In the genomic region with DNA sequence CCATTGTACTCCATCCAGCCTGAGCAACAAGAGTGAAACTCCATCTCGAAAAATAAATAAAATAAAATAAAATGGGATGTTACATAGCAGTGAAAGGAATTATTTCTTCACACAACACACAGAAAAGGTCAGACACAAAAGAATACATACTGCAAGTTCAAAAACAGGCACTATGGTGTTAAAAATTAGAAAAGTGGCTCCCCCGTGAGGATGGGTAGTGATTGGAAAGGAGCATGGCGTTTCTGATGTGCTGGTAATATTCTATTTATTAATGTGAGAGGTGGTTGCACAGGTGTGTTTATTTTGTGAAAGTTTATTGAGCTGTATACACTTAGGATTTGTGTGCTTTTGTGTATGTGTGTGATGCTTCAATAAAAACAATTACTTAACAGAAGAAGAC, we compare ENCODE assay signal across 32 cellular contexts. TPM values are rescaled to one million over a fixed set of nuclear protein-coding genes. Genes with fewer than 3 reads are reported as not detected.
DNase-seq lines count a peak whose midpoint lies in the region; ATAC-seq, FAIRE-seq and TF ChIP-seq lines count a peak whose summit lies in the region.
"Had no signal": no experiment of that assay in that cellular context is flagged by ENCODE, and none has a peak within 500 bp of the region (broad histone marks: within the 10 kb centered on the region; RNA-seq: fewer than 3 reads in every experiment).

No MANE protein-coding gene starts in this region.

- TF ChIP-seq CTCF in A549 (IDR thresholded peaks at IDR 0.05) (peak; percentile 38; the same call in 2 of the 3 replicates), HCT116 (IDR thresholded peaks at IDR 0.05 in 2 of 3, conservative IDR thresholded peaks at IDR 0.05 in 1 of 3; ENCODE audit: borderline replicate concordance in 1 of 3, insufficient read depth in 1 of 3, low read depth in 2 of 3, low read length in 2 of 3) (peak in 2 of 3 experiments; percentile 26 to 29; a peak in 1 of 6 replicates), VCaP (conservative IDR thresholded peaks at IDR 0.05) (0 out of 2 replicates have a peak, but pooled peaks have one; percentile 12), neutrophil (IDR thresholded peaks at IDR 0.05) (no peak)

- no peaks in the 10 kb centered on the region for H4K20me1 ChIP-seq in HCT116 (ENCODE audit: insufficient read depth)

- no peak for FAIRE-seq in A549 (lab: Jason Lieb, UNC)
- FAIRE-seq: urothelium cell line had no signal

- 27% methylated on average over 3 of the region's 3 CpGs for WGBS in A549 (ENCODE audit: missing lambda C conversion rate)

- no peak for DNase-seq in A549 (ENCODE audit: low read depth in 1 of 2, low spot score in 1 of 2)
- DNase-seq in HCT116 (ENCODE audit: low read depth, low spot score) = no peak
- no peak for DNase-seq in effector CD8-positive, alpha-beta T cell (lab: John Stamatoyannopoulos, UW)
- no peak for DNase-seq in left ventricle myocardium superior
- DNase-seq: ACHN; activated CD4-positive, alpha-beta T cell treated with anti-CD3 and anti-CD28 coated beads for 4 hours; activated CD8-positive, alpha-beta T cell treated with anti-CD3 and anti-CD28 coated beads, Interleukin-2, amount 10 ng/mL, durations not matched to agents 7 days and 5 days; activated naive CD4-positive, alpha-beta T cell treated with anti-CD3 and anti-CD28 coated beads, Interleukin-2, amount 50 U/mL, for 16 hours; amniotic stem cell; BE2C; cerebellar nuclear complex; GDM1; GOT3; hypothalamus; immature natural killer cell; Karpas-422; left colon; NCI-H146; NCI-H226; NCI-H526 treated with DMSO at 0.1 percent for 48 hours; ovary; retina; stimulated activated CD4-positive, alpha-beta T cell treated with anti-CD3 and anti-CD28 coated beads, Interleukin-1b, Interleukin-23, amount 100 ng/mL, for 48 hours; stimulated activated naive CD4-positive, alpha-beta T cell treated with Interleukin-2 at 50 U/mL for 16 hours; T1000; WERI-Rb-1 had no signal

- CTCF ChIA-PET in A549 (lab: Yijun Ruan, JAX) (interaction anchor here (1.2 to 5.7 kb wide), 11 partner anchors 10 to 134 kb away, joined by 3 to 47 read pairs (median 11); partner anchors contain the start of gene RAB10), HCT116 (lab: Charles Lee) (no interaction called here)

- H2AFZ ChIP-seq in HCT116 (ENCODE audit: low read depth, low read length, poor library complexity, severe bottlenecking) = peak overlapping the region; percentile 18

- H3K4me2 ChIP-seq in A549 = peak overlapping the region; percentile 69
- peak overlapping the region; percentile 65 for H3K4me2 ChIP-seq in HCT116 (ENCODE audit: low read length)

- no peaks in the 10 kb centered on the region for H3K27me3 ChIP-seq in HCT116 (ENCODE audit: insufficient read depth, low read length)
- no peaks in the 10 kb centered on the region for H3K27me3 ChIP-seq in neutrophil
- H3K27me3 ChIP-seq: BE2C, ovary, SJSA1 had no signal

- no peak for TF ChIP-seq EP300 in A549 (IDR thresholded peaks at IDR 0.05)

- H3K4me3 ChIP-seq in A549 = no peak overlapping the region
- no peak overlapping the region for H3K4me3 ChIP-seq in HCT116 (replicated peaks in 1 of 2; ENCODE audit: low read depth in 1 of 2, low read length in 2 of 2)
- no peak overlapping the region for H3K4me3 ChIP-seq in neutrophil (ENCODE audit: low read depth in 1 of 2, low read length in 1 of 2)
- H3K4me3 ChIP-seq: ovary, SJSA1 had no signal

- H3K27ac ChIP-seq in A549 (peak overlapping the region; percentile 90 to 93), HCT116 (ENCODE audit: low read depth, low read length) (no peak overlapping the region), VCaP (peak overlapping the region; percentile 62), neutrophil (peak overlapping the region; percentile 90)
- H3K27ac ChIP-seq: ovary, SJSA1, WERI-Rb-1 had no signal

- H3K4me1 ChIP-seq in A549 = peaks cover 67% of the 10 kb centered on the region
- H3K4me1 ChIP-seq in HCT116 (ENCODE audit: control insufficient read depth in 1 of 2, insufficient read depth in 2 of 2, low read length in 2 of 2) = peaks cover 44 to 53% of the 10 kb centered on the region in 2 experiments
- H3K4me1 ChIP-seq in neutrophil (ENCODE audit: control insufficient read depth in 1 of 2, insufficient read depth in 1 of 2, low read depth in 1 of 2, low read length in 1 of 2) = peaks cover 65 to 67% of the 10 kb centered on the region in 2 experiments

- intact Hi-C loops in HCT116 (cut with micrococcal nuclease) = no loop called here
- intact Hi-C loops in left ventricle myocardium superior (cut with micrococcal nuclease) = no loop called here

- peak; percentile 29 to 65; a peak in 3 of 5 replicates for TF ChIP-seq RAD21 in A549 (conservative IDR thresholded peaks at IDR 0.05 in 1 of 2, IDR thresholded peaks at IDR 0.05 in 1 of 2)
- peak; percentile 50 for TF ChIP-seq RAD21 in HCT116 (IDR thresholded peaks at IDR 0.05; ENCODE audit: low read depth)

- TF ChIP-seq POLR2A in A549 (IDR thresholded peaks at IDR 0.05; ENCODE audit: low read length) (no peak), HCT116 (IDR thresholded peaks at IDR 0.05; ENCODE audit: borderline replicate concordance, extremely low read depth, insufficient read depth, insufficient read length) (no peak)

- H3K79me2 ChIP-seq in HCT116 (ENCODE audit: insufficient read depth, low read length) = no peaks in the 10 kb centered on the region

- peaks cover 7% of the 10 kb centered on the region; the same call in 1 of the 3 replicates for H3K9me3 ChIP-seq in A549
- no peaks in the 10 kb centered on the region for H3K9me3 ChIP-seq in HCT116 (ENCODE audit: control insufficient read depth in 1 of 2, insufficient read depth in 1 of 2, low read depth in 1 of 2, low read length in 2 of 2)
- no peaks in the 10 kb centered on the region for H3K9me3 ChIP-seq in neutrophil
- H3K9me3 ChIP-seq: BE2C, ovary, SJSA1 had no signal

- H3K9me2 ChIP-seq in HCT116 (ENCODE audit: insufficient read depth) = no peaks in the 10 kb centered on the region

- H3K9ac ChIP-seq in HCT116 (ENCODE audit: low read length) = no peak overlapping the region

- no TSS peak for BruUV-seq in HCT116 (replicated peaks; lab: Mats Ljungman, UMichigan)

- RAD21 ChIA-PET in HCT116 (lab: Charles Lee; ENCODE audit: low non-redundant PET in 1 of 2, low total read pairs in 2 of 2, uncharacterized antibody in 2 of 2, unreplicated experiment in 2 of 2) = interaction anchor here in 1 of 2 experiments (0.6 kb wide), 1 partner anchor 8 kb away, joined by 4 read pairs; no protein-coding TSS in a partner anchor

- POLR2A ChIA-PET in A549 (lab: Yijun Ruan, JAX) = interaction anchor here (1.0 to 2.6 kb wide), 5 partner anchors 10 to 25 kb away, joined by 3 to 21 read pairs (median 8); partner anchors contain the start of gene RAB10
- POLR2A ChIA-PET in HCT116 (lab: Charles Lee) = no interaction called here

- ATAC-seq in A549 (no peak), HCT116 (no peak), HG02798 (IDR thresholded peaks at IDR 0.05; ENCODE audit: poor library complexity, unreplicated experiment) (no peak), HG03378 (IDR thresholded peaks at IDR 0.05; ENCODE audit: unreplicated experiment) (no peak), left ventricle myocardium superior (no peak)
- ATAC-seq: activated CD8-positive, alpha-beta T cell treated with anti-CD3 and anti-CD28 coated beads, Interleukin-2, amount 10 ng/mL, durations not matched to agents 7 days and 5 days; left colon had no signal

- H3K36me3 ChIP-seq in HCT116 (ENCODE audit: control insufficient read depth in 1 of 2, insufficient read depth in 2 of 2, low read length in 2 of 2) (no peaks in the 10 kb centered on the region), neutrophil (no peaks in the 10 kb centered on the region)
- H3K36me3 ChIP-seq: BE2C, ovary, SJSA1, WERI-Rb-1 had no signal

TF ChIP-seq in A549, 52 proteins besides CTCF, POLR2A, EP300 and RAD21:
- TF ChIP-seq SMC3 (IDR thresholded peaks at IDR 0.05) (peak; percentile 33; the same call in 1 of the 3 replicates), HDAC2 (IDR thresholded peaks at IDR 0.05) (0 out of 2 replicates have a peak, but pooled peaks have one; percentile 4), RFX5 (IDR thresholded peaks at IDR 0.05) (no peak)

TF ChIP-seq in HCT116, 20 proteins besides CTCF, POLR2A, EP300 and RAD21 (continues in another document):
- TF ChIP-seq ZNF274 (IDR thresholded peaks at IDR 0.05; ENCODE audit: low read depth, low read length) (no peak), TCF7L2 (IDR thresholded peaks at IDR 0.05; ENCODE audit: borderline replicate concordance, extremely low read depth, insufficient read depth, insufficient read length) (no peak)

RNA-seq across cellular contexts. Expression of gene RAB10, which starts 22.9 kb away (rescaled TPM):
- polyA plus RNA-seq in A549 (2011; rRNA removed) (332 and 692 TPM in 2 replicates), A549 (2017; fragmentation: RNase III; extraction: RNeasy Plus Mini Kit Qiagen cat#74134 plus additional on column Dnase treatment) (256 to 289 TPM (median 272 TPM) in 3 replicates)
- 132 and 139 TPM in 2 replicates for polyA plus RNA-seq in A549 (2012; cell fraction: cytosol; rRNA removed)
- 112 and 147 TPM in 2 replicates for polyA plus RNA-seq in A549 (2012; cell fraction: nucleus; rRNA removed)
- polyA minus RNA-seq in A549 (2011; rRNA and poly(A)+ RNA removed) = 108 and 123 TPM in 2 replicates
- total RNA-seq in HCT116 (2021; ENCODE audit: unreplicated experiment) (167 TPM), left ventricle myocardium superior (101 TPM)
- 107 and 113 TPM in 2 replicates for polyA plus RNA-seq in HCT116 (2012)

RNA-seq across cellular contexts. Expression of gene KIF3C, which starts 28.6 kb away (rescaled TPM):
- polyA plus RNA-seq in A549 (2011; rRNA removed) = 17.1 and 20.1 TPM in 2 replicates
- 18.2 and 20.9 TPM in 2 replicates for polyA plus RNA-seq in A549 (2012; cell fraction: cytosol; rRNA removed)
- 20.5 and 20.6 TPM in 2 replicates for polyA plus RNA-seq in A549 (2012; cell fraction: nucleus; rRNA removed)
- 57.4 to 80.8 TPM (median 77.4 TPM) in 3 replicates for polyA plus RNA-seq in A549 (2017; fragmentation: RNase III; extraction: RNeasy Plus Mini Kit Qiagen cat#74134 plus additional on column Dnase treatment)
- 34.3 and 36.5 TPM in 2 replicates for polyA minus RNA-seq in A549 (2011; rRNA and poly(A)+ RNA removed)
- total RNA-seq in HCT116 (2021; ENCODE audit: unreplicated experiment) = 5.4 TPM
- 4.6 and 6.3 TPM in 2 replicates for polyA plus RNA-seq in HCT116 (2012)
- total RNA-seq in left ventricle myocardium superior = 3.1 TPM

Comparison
In these comparisons a context has a peak if more than half of its experiments do, and no peak if none do; other contexts are left out.
1. Of the 6 proteins assayed by ChIP-seq in both A549 and HCT116: peak only in A549: none; only in HCT116: none; in both: CTCF and RAD21; in neither: 4.